ENCODE assay signal across 10 cellular contexts in the genomic region with DNA sequence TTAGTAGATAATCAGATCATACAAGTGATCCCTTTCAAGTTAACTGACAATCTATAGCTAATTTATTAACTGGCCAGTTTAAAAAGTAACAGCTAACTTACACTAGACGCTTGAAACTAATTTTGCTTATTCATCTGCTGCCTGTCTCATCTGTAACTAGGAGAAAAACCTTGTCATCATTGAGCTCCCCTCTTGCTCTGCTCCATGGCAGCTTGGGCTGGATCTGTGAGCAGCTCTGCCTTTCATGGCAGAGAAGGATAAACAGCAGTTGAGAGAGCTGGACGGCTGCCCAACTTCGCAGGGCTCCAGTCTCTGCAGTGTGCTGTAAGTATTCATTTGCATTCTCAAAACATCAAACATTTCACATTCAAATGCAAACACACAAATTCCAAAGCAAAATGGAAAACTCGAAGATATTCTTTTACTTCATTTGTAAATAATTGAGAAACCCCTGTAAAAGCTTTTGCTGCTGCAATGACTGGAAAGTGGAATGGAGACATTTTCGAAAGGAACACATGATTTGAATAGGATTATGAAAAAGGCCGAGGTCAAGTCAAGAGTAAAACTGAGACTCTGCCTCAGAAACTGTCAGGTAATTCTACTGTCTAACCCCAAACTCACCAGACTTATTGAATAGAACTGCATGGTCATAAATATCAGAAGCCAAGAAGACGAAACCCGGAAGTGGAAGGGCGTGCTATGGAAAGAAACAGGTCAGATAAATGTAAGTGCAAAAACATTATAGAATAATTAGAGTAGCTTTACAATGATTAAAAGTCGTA. TPM values are rescaled to one million over a fixed set of nuclear protein-coding genes. Genes with fewer than 3 reads are reported as not detected.
DNase-seq lines count a peak whose midpoint lies in the region; ATAC-seq and TF ChIP-seq lines count a peak whose summit lies in the region.
"Had no signal": no experiment of that assay in that cellular context is flagged by ENCODE, and none has a peak within 500 bp of the region (broad histone marks: within the 10 kb centered on the region; RNA-seq: fewer than 3 reads in every experiment).

No MANE protein-coding gene starts in this region.

- H2AFZ ChIP-seq in KMS-11 (ENCODE audit: low read depth) = peak overlapping the region; percentile 23

- H3K4me3 ChIP-seq in KMS-11 (IDR thresholded peaks at IDR 0.05; ENCODE audit: insufficient read depth, low read depth, low read length) = no peak overlapping the region
- no peak overlapping the region for H3K4me3 ChIP-seq in body of pancreas
- no peak overlapping the region for H3K4me3 ChIP-seq in H7 (ENCODE audit: insufficient read depth, low read depth, low read length)

- H3K4me1 ChIP-seq in KMS-11 (ENCODE audit: low read depth, poor library complexity, severe bottlenecking) (peaks cover 34% of the 10 kb centered on the region), body of pancreas (no peaks in the 10 kb centered on the region)

- no peaks in the 10 kb centered on the region for H3K27me3 Mint-ChIP-seq in nephron (ENCODE audit: low read depth)
- H3K27me3 Mint-ChIP-seq in chondrocyte (ENCODE audit: low read depth) = no peaks in the 10 kb centered on the region

- H3K27ac ChIP-seq in KMS-11 (peak overlapping the region; percentile 58), body of pancreas (no peak overlapping the region)

- H3K4me1 Mint-ChIP-seq in nephron = no peaks in the 10 kb centered on the region
- H3K4me1 Mint-ChIP-seq in chondrocyte (ENCODE audit: low read depth) = peaks cover 6% of the 10 kb centered on the region

- peak overlapping the region; percentile 36 for H3K4me2 ChIP-seq in KMS-11

- no peak for TF ChIP-seq POLR2A in body of pancreas (IDR thresholded peaks at IDR 0.05)

- H3K9me3 Mint-ChIP-seq in nephron (no peaks in the 10 kb centered on the region), chondrocyte (ENCODE audit: low read depth) (peaks cover 2% of the 10 kb centered on the region)

- H3K36me3 ChIP-seq in KMS-11 (ENCODE audit: insufficient read depth) (no peaks in the 10 kb centered on the region; the same call in 1 of the 2 replicates), body of pancreas (replicated peaks in 1 of 2; ENCODE audit: insufficient read depth in 1 of 2, low read depth in 2 of 2) (peaks cover 0 to 4% of the 10 kb centered on the region in 2 donors), H7 (replicated peaks; ENCODE audit: control insufficient read depth, insufficient read depth, low read length) (peaks cover 15% of the 10 kb centered on the region)

- peak in 3 of 4 donors; percentile 6 to 39 (median 28) for DNase-seq in body of pancreas
- no peak for DNase-seq in H7
- DNase-seq in chondrocyte (ENCODE audit: low spot score) = no peak
- DNase-seq: GDM1, PC-3 had no signal

- H3K36me3 Mint-ChIP-seq in nephron (ENCODE audit: low read depth) (peaks cover 79% of the 10 kb centered on the region), chondrocyte (ENCODE audit: low read depth) (peaks cover 36% of the 10 kb centered on the region)

- no peak overlapping the region for H3K9ac ChIP-seq in KMS-11

- intact Hi-C loops in body of pancreas (cut with DNase I) = no loop called here

- H3K79me2 ChIP-seq in KMS-11 (ENCODE audit: insufficient read depth, low read depth) = no peaks in the 10 kb centered on the region

- H3K9me3 ChIP-seq in body of pancreas = no peaks in the 10 kb centered on the region

- no peaks in the 10 kb centered on the region for H3K27me3 ChIP-seq in KMS-11 (ENCODE audit: insufficient read depth, low read depth)
- H3K27me3 ChIP-seq in body of pancreas = no peaks in the 10 kb centered on the region
- no peaks in the 10 kb centered on the region for H3K27me3 ChIP-seq in H7 (ENCODE audit: control insufficient read depth, insufficient read depth, low read length)

- H3K27ac Mint-ChIP-seq in nephron = peak overlapping the region; percentile 1 to 40 (median 27)
- no peak overlapping the region for H3K27ac Mint-ChIP-seq in chondrocyte (ENCODE audit: unreplicated experiment)

- TF ChIP-seq CTCF in KMS-11 (conservative IDR thresholded peaks at IDR 0.05; ENCODE audit: low read depth, low read length) (no peak), body of pancreas (IDR thresholded peaks at IDR 0.05) (no peak), nephron (IDR thresholded peaks at IDR 0.05; ENCODE audit: unreplicated experiment in 3 of 3) (no peak), chondrocyte (IDR thresholded peaks at IDR 0.05) (no peak)

- WGBS in body of pancreas, 2 donors = 64 to 67% methylated on average over 10 of the region's 10 CpGs

- no peaks in the 10 kb centered on the region for H4K20me1 ChIP-seq in KMS-11 (ENCODE audit: insufficient read depth)

- H3K4me3 Mint-ChIP-seq in nephron = no peak overlapping the region
- no peak overlapping the region for H3K4me3 Mint-ChIP-seq in chondrocyte (ENCODE audit: unreplicated experiment)

- ATAC-seq in GM18873 (IDR thresholded peaks at IDR 0.05; ENCODE audit: low FRiP score, unreplicated experiment) (peak; percentile 54), body of pancreas (no peak), GM19324 (IDR thresholded peaks at IDR 0.05; ENCODE audit: low FRiP score, unreplicated experiment) (no peak), GM19328 (IDR thresholded peaks at IDR 0.05; ENCODE audit: unreplicated experiment) (no peak)
- ATAC-seq: PC-3 had no signal

RNA-seq across cellular contexts. Expression of a gene that starts 17.6 kb away (rescaled TPM):
- total RNA-seq in body of pancreas (10 to 100 TPM in 1 of 2 donors, 1 to 10 TPM in 1; 4.9 to 11.5 TPM), chondrocyte (23.2 to 25.1 TPM (median 24.6 TPM) in 3 replicates)
- total RNA-seq in H7 (2014; rRNA removed; shearing (Covaris generic)) = 18.5 and 18.6 TPM in 2 replicates

Comparison
In these comparisons a context has a peak if more than half of its experiments do, and no peak if none do; other contexts are left out.
1. DNase-seq: peak in body of pancreas (3 of 4); none in H7 (single experiment) and chondrocyte (single experiment).